8 cellular contexts compared by ENCODE assay signal in the genomic region with DNA sequence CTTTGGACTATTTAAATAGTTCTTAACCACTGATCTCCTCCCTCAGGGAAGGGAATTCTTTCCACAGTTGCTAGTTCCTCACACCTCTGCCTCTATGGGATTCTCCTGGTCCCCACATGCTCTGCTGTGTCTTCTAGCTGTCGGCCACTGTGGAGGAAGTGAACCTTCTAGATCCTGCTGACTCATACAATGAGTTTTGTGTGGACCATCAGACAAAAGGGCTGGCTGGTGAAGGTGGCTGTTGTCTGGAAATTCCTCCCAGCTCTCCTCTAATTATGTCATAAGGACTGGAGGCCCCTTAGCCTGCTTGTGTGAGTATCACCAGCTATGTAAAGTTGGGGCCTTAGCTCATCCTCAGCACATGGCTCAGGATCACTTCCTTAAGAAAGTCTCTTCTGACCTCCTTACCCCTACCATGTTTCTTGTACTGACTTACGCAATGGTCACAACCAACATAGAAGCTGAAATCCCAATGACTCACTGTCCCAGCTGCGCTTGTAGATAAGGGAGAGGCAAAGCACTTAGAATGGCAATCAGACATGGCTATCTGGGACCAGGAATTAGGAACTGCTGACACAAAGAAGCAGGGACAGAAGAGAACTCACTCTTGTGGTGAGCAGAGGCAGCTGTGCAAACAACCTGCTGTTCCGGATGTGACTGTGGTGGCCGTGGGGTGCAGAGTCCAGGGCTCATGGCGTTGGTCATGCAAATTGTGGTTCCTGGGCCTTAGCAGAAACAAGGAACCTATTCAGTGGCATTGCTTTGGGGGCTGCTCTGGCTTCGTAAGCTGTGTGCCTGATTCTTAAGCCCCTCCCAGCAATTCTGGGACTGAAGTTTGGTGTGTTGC. TPM values are rescaled to one million over a fixed set of nuclear protein-coding genes. Genes with fewer than 3 reads are reported as not detected.
DNase-seq lines count a peak whose midpoint lies in the region; ATAC-seq and TF ChIP-seq lines count a peak whose summit lies in the region.

No MANE protein-coding gene starts in this region.

- peak; percentile 82 for ATAC-seq in GM19395 (IDR thresholded peaks at IDR 0.05; ENCODE audit: unreplicated experiment)
- ATAC-seq in HG03432 (IDR thresholded peaks at IDR 0.05; ENCODE audit: unreplicated experiment), result peak; percentile 76

- intact Hi-C loops in Calu3 (cut with micrococcal nuclease; ENCODE audit: unreplicated experiment), result loop anchor here (5.0 kb wide), 3 partner anchors 188 to 378 kb away; no protein-coding TSS in a partner anchor
- intact Hi-C loops in dendritic cell treated with granulocyte-macrophage colony-stimulating factor and Interleukin-4, amounts not matched to agents 40 ng/mL and 50 ng/mL, for 4 days (cut with micrococcal nuclease), result loop anchor here (1.0 to 10.0 kb wide), 3 partner anchors 19 to 225 kb away; no protein-coding TSS in a partner anchor

- peaks cover 61% of the 10 kb centered on the region for H3K4me1 Mint-ChIP-seq in Calu3 (ENCODE audit: low read depth, unreplicated experiment)
- peaks cover 55% of the 10 kb centered on the region for H3K4me1 Mint-ChIP-seq in dendritic cell treated with granulocyte-macrophage colony-stimulating factor and Interleukin-4, amounts not matched to agents 40 ng/mL and 50 ng/mL, for 4 days (ENCODE audit: low read depth)

- peaks cover 3% of the 10 kb centered on the region for H3K9me3 Mint-ChIP-seq in Calu3 (ENCODE audit: low read depth, unreplicated experiment)
- H3K9me3 Mint-ChIP-seq in dendritic cell treated with granulocyte-macrophage colony-stimulating factor and Interleukin-4, amounts not matched to agents 40 ng/mL and 50 ng/mL, for 4 days, result peaks cover 8% of the 10 kb centered on the region

- BruUV-seq in Calu3 (replicated peaks; lab: Mats Ljungman, UMichigan), result no TSS peak

- H3K27ac Mint-ChIP-seq in Calu3 (ENCODE audit: unreplicated experiment), result peak overlapping the region; percentile 95
- H3K27ac Mint-ChIP-seq in dendritic cell treated with granulocyte-macrophage colony-stimulating factor and Interleukin-4, amounts not matched to agents 40 ng/mL and 50 ng/mL, for 4 days, result peak overlapping the region; percentile 91

- no peak for TF ChIP-seq CTCF in Calu3 (IDR thresholded peaks at IDR 0.05; ENCODE audit: unreplicated experiment)

- H3K4me3 Mint-ChIP-seq in Calu3 (ENCODE audit: low read depth, unreplicated experiment), result peak overlapping the region; percentile 73
- no peak overlapping the region for H3K4me3 Mint-ChIP-seq in dendritic cell treated with granulocyte-macrophage colony-stimulating factor and Interleukin-4, amounts not matched to agents 40 ng/mL and 50 ng/mL, for 4 days

- H3K36me3 Mint-ChIP-seq in Calu3 (ENCODE audit: insufficient read depth, unreplicated experiment), result peaks cover 44% of the 10 kb centered on the region
- no peaks in the 10 kb centered on the region for H3K36me3 Mint-ChIP-seq in dendritic cell treated with granulocyte-macrophage colony-stimulating factor and Interleukin-4, amounts not matched to agents 40 ng/mL and 50 ng/mL, for 4 days (ENCODE audit: low read depth)

- no peaks in the 10 kb centered on the region for H3K27me3 Mint-ChIP-seq in Calu3 (ENCODE audit: unreplicated experiment)
- H3K27me3 Mint-ChIP-seq in dendritic cell treated with granulocyte-macrophage colony-stimulating factor and Interleukin-4, amounts not matched to agents 40 ng/mL and 50 ng/mL, for 4 days, result no peaks in the 10 kb centered on the region

- DNase-seq in Calu3 (peak; percentile 98), NOMO-1 treated with dmso at 0.1 percent for 144 hours (lab: John Stamatoyannopoulos, UW; ENCODE audit: unreplicated experiment) (peak; percentile 99), lung microvascular endothelial cell (ENCODE audit: low read depth in 2 of 2) (peak; percentile 2 to 89), ureter (ENCODE audit: low spot score) (peak; percentile 63)
- DNase-seq in stimulated activated naive CD4-positive, alpha-beta T cell (lab: John Stamatoyannopoulos, UW), result no peak

- CTCF ChIA-PET in Calu3 (lab: Charles Lee), result interaction anchor here (0.9 to 1.9 kb wide), 15 partner anchors 11 to 506 kb away, joined by 3 to 12 read pairs (median 5); partner anchors contain the start of gene ITGB8

RNA-seq across cellular contexts. Expression of gene MACC1, which starts 2.5 kb away (rescaled TPM):
- total RNA-seq in Calu3 (2022) (190 and 199 TPM in 2 replicates), lung microvascular endothelial cell (under 0.01 TPM in 2 replicates), ureter (35.2 TPM)

Comparison
In these comparisons a context has a peak if more than half of its experiments do, and no peak if none do; other contexts are left out.
1. DNase-seq: peak in Calu3 (single experiment), NOMO-1 treated with dmso at 0.1 percent for 144 hours (single experiment), lung microvascular endothelial cell (2 of 2) and ureter (single experiment); none in stimulated activated naive CD4-positive, alpha-beta T cell (0 of 6).
2. RNA of gene MACC1, which starts 2.5 kb away (total RNA-seq): 190 to 199 TPM in Calu3 and 35.2 TPM in ureter (single experiment); under 0.01 TPM in lung microvascular endothelial cell; every median in the first group is over 10 times any median in the second.